Comparison of ENCODE assay signal across 8 cellular contexts in genomic region chr3:138114431-138114918, GRCh38. TPM values are rescaled to one million over a fixed set of nuclear protein-coding genes. Genes with fewer than 3 reads are reported as not detected.
DNase-seq lines count a peak whose midpoint lies in the region; ATAC-seq, FAIRE-seq and TF ChIP-seq lines count a peak whose summit lies in the region.

No MANE protein-coding gene starts in this region.

- H3K9me3 ChIP-seq in SK-N-MC (ENCODE audit: low read depth, low read length) (no peaks in the 10 kb centered on the region), ovary (no peaks in the 10 kb centered on the region)

- 5 to 8% (median 7%) methylated on average over 9 of the region's 9 CpGs for WGBS in ovary, 3 donors

- H3K27ac ChIP-seq in SK-N-MC (no peak overlapping the region), ovary (peak overlapping the region; percentile 52 to 93)

- FAIRE-seq in H54 (lab: Jason Lieb, UNC) (no peak), GM12891 (lab: Jason Lieb, UNC) (no peak)

- intact Hi-C loops in ovary (cut with DNase I) = no loop called here

- H3K4me1 ChIP-seq in ovary (ENCODE audit: insufficient read depth) = peaks cover 4% of the 10 kb centered on the region

- TF ChIP-seq EP300 in ovary (IDR thresholded peaks at IDR 0.05) = no peak

- TF ChIP-seq CTCF in fibroblast of pulmonary artery (IDR thresholded peaks at IDR 0.05; ENCODE audit: low read length, missing control alignments) (no peak), ovary (IDR thresholded peaks at IDR 0.05) (no peak)

- DNase-seq in H54 (ENCODE audit: insufficient read length, low spot score) (peak; percentile 15), SK-N-MC (ENCODE audit: low read depth, low spot score) (no peak), fibroblast of pulmonary artery (ENCODE audit: low read depth) (peak; percentile 24), ovary (peak in 4 of 5 donors; percentile 24 to 53 (median 41)), GM12891 (ENCODE audit: insufficient read length, low spot score) (no peak), NCI-H2171 (lab: John Stamatoyannopoulos, UW) (no peak)

- H3K9ac ChIP-seq in SK-N-MC (ENCODE audit: insufficient read length) = peak overlapping the region; percentile 87

- H3K36me3 ChIP-seq in SK-N-MC (ENCODE audit: insufficient read depth, low read length) = no peaks in the 10 kb centered on the region
- no peaks in the 10 kb centered on the region for H3K36me3 ChIP-seq in ovary

- H3K27me3 ChIP-seq in ovary = no peaks in the 10 kb centered on the region

- ATAC-seq in GM18858 (IDR thresholded peaks at IDR 0.05; ENCODE audit: unreplicated experiment) (no peak), GM21367 (IDR thresholded peaks at IDR 0.05; ENCODE audit: unreplicated experiment) (no peak)

- H3K4me3 ChIP-seq in SK-N-MC (peak overlapping the region; percentile 97), fibroblast of pulmonary artery (replicated peaks; ENCODE audit: low read depth, low read length) (peak overlapping the region; percentile 76), ovary (peak overlapping the region; percentile 73)

- no peak for TF ChIP-seq POLR2A in H54 (IDR thresholded peaks at IDR 0.05; ENCODE audit: low read depth, low read length)
- no peak for TF ChIP-seq POLR2A in ovary (IDR thresholded peaks at IDR 0.05)
- no peak for TF ChIP-seq POLR2A in GM12891 (IDR thresholded peaks at IDR 0.05; ENCODE audit: low read depth, low read length)

TF ChIP-seq in GM12891, 5 proteins besides CTCF, POLR2A, EP300 and RAD21:
- no peak for TF ChIP-seq PAX5 (IDR thresholded peaks at IDR 0.05; ENCODE audit: insufficient read depth, low read length, severe bottlenecking)
- no peak for TF ChIP-seq SPI1 (IDR thresholded peaks at IDR 0.05; ENCODE audit: low read depth, low read length)
- TF ChIP-seq POLR2AphosphoS5 (IDR thresholded peaks at IDR 0.05; ENCODE audit: low read depth, low read length) = no peak
- TF ChIP-seq POU2F2 (IDR thresholded peaks at IDR 0.05; ENCODE audit: low read depth, low read length) = no peak

RNA-seq across cellular contexts. Expression of gene DZIP1L, which starts 0.9 kb away (rescaled TPM):
- 10 to 100 TPM; 17.2 to 29.0 (median 22.2) TPM for total RNA-seq in ovary
- polyA plus RNA-seq in ovary = 1 to 10 TPM; 4.9 to 8.5 TPM
- polyA plus RNA-seq in GM12891 (2012; ENCODE audit: low read depth, missing spikeins) = not detected

RNA-seq across cellular contexts. Expression of gene A4GNT, which starts 17.7 kb away (rescaled TPM):
- total RNA-seq in ovary = not detected
- polyA plus RNA-seq in ovary = not detected
- not detected for polyA plus RNA-seq in GM12891 (2012; ENCODE audit: low read depth, missing spikeins)

Comparison
In these comparisons a context has a peak if more than half of its experiments do, and no peak if none do; other contexts are left out.
1. DNase-seq: peak in H54 (single experiment), fibroblast of pulmonary artery (single experiment) and ovary (4 of 5); none in SK-N-MC (single experiment), GM12891 (single experiment) and NCI-H2171 (single experiment).
2. Peak in every context shown above with its lines, with median percentiles within 50 percentile points of each other: H3K4me3 ChIP-seq.